ENCODE assay signal across 26 cellular contexts in the genomic region with DNA sequence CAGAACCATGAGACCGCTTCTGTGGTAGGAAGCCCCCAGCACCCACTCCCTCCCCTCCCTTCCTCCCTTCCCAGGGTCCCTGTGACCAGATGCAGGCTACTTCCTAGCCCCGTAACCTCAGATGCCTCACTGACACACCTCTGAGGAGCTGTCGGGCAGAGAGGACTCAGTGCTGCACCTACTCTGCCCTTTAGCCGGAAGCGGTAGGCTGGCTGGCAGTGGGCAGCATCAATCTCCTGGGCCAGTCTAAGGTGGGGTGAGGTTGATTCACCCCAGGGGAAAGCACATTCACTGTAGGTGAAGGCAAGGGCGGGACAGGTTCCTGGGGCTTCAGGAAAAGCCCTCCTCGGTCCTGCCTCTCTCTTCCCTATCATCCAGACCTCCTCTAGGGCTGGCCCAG. TPM values are rescaled to one million over a fixed set of nuclear protein-coding genes. Genes with fewer than 3 reads are reported as not detected.
DNase-seq lines count a peak whose midpoint lies in the region; ATAC-seq and TF ChIP-seq lines count a peak whose summit lies in the region.
"Had no signal": no experiment of that assay in that cellular context is flagged by ENCODE, and none has a peak within 500 bp of the region (broad histone marks: within the 10 kb centered on the region; RNA-seq: fewer than 3 reads in every experiment).

No MANE protein-coding gene starts in this region.

- TF ChIP-seq EP300 in upper lobe of left lung (IDR thresholded peaks at IDR 0.05) (no peak), esophagus muscularis mucosa (IDR thresholded peaks at IDR 0.05) (no peak)

- H3K36me3 ChIP-seq in upper lobe of left lung (peaks cover 0 to 26% (median 8%) of the 10 kb centered on the region in 4 donors), esophagus muscularis mucosa (peaks cover 0 to 34% (median 22%) of the 10 kb centered on the region in 4 donors)

- TF ChIP-seq CTCF in upper lobe of left lung (IDR thresholded peaks at IDR 0.05) (no peak), esophagus muscularis mucosa (IDR thresholded peaks at IDR 0.05) (no peak)

- H3K4me3 Mint-ChIP-seq in dendritic cell treated with granulocyte-macrophage colony-stimulating factor and Interleukin-4, amounts not matched to agents 40 ng/mL and 50 ng/mL, for 4 days: no peak overlapping the region
- no peak overlapping the region for H3K4me3 Mint-ChIP-seq in natural killer cell treated with Interleukin-12 subunit alpha and Interleukin-12 subunit beta and Interleukin-15 and Interleukin-18, amount 100 ng/mL, for 72 hours
- H3K4me3 Mint-ChIP-seq: CD8-positive, alpha-beta memory T cell; GM23338; H9 had no signal

- DNase-seq in left cardiac atrium (peak; percentile 17), left ventricle myocardium superior (no peak), upper lobe of left lung (no peak), substantia nigra (lab: John Stamatoyannopoulos, UW) (no peak), esophagus muscularis mucosa (ENCODE audit: extremely low spot score) (no peak)
- DNase-seq in natural killer cell treated with Interleukin-12 subunit alpha and Interleukin-12 subunit beta and Interleukin-15 and Interleukin-18, amount 100 ng/mL, for 72 hours (ENCODE audit: low spot score): peak; percentile 47
- DNase-seq: AML-193, DMS 273 treated with DMSO at 0.1 percent for 48 hours, DMS79, EL, GDM1, H9, KBM-7, MM.1S, NCI-H2029, NCI-H446 treated with DMSO at 0.1 percent for 48 hours, NCI-H526, NCI-H82, RPMI8226, SHP77 had no signal

- H3K4me1 Mint-ChIP-seq in dendritic cell treated with granulocyte-macrophage colony-stimulating factor and Interleukin-4, amounts not matched to agents 40 ng/mL and 50 ng/mL, for 4 days (ENCODE audit: low read depth): peaks cover 36% of the 10 kb centered on the region
- peaks cover 0 to 4% of the 10 kb centered on the region in 2 donors for H3K4me1 Mint-ChIP-seq in natural killer cell treated with Interleukin-12 subunit alpha and Interleukin-12 subunit beta and Interleukin-15 and Interleukin-18, amount 100 ng/mL, for 72 hours (ENCODE audit: low read depth in 2 of 2)
- H3K4me1 Mint-ChIP-seq: GM23338 had no signal

- H3K4me3 ChIP-seq in upper lobe of left lung: no peak overlapping the region
- no peak overlapping the region for H3K4me3 ChIP-seq in esophagus muscularis mucosa
- H3K4me3 ChIP-seq: A549, GM12878, GM23338 had no signal

- ATAC-seq in left cardiac atrium (no peak), left ventricle myocardium superior (no peak), upper lobe of left lung (ENCODE audit: low FRiP score in 2 of 2) (no peak)
- ATAC-seq in natural killer cell treated with Interleukin-12 subunit alpha and Interleukin-12 subunit beta and Interleukin-15 and Interleukin-18, amount 100 ng/mL, for 72 hours: no peak
- ATAC-seq: A549, GM12878, GM23338 had no signal

- H3K27ac ChIP-seq in upper lobe of left lung: peak overlapping the region; percentile 73 to 86 (median 84)
- H3K27ac ChIP-seq in substantia nigra (ENCODE audit: low read depth, low read length, poor library complexity, severe bottlenecking): no peak overlapping the region
- H3K27ac ChIP-seq in esophagus muscularis mucosa (replicated peaks in 1 of 4): no peak overlapping the region
- H3K27ac ChIP-seq: A549, C4-2B had no signal

- no peaks in the 10 kb centered on the region for H3K9me3 ChIP-seq in upper lobe of left lung
- H3K9me3 ChIP-seq in esophagus muscularis mucosa: no peaks in the 10 kb centered on the region
- H3K9me3 ChIP-seq: A549 had no signal

- no peak for TF ChIP-seq POLR2A in upper lobe of left lung (IDR thresholded peaks at IDR 0.05)
- no peak for TF ChIP-seq POLR2A in esophagus muscularis mucosa (IDR thresholded peaks at IDR 0.05; ENCODE audit: low read depth)

- no peaks in the 10 kb centered on the region for H3K9me3 Mint-ChIP-seq in dendritic cell treated with granulocyte-macrophage colony-stimulating factor and Interleukin-4, amounts not matched to agents 40 ng/mL and 50 ng/mL, for 4 days
- H3K9me3 Mint-ChIP-seq in natural killer cell treated with Interleukin-12 subunit alpha and Interleukin-12 subunit beta and Interleukin-15 and Interleukin-18, amount 100 ng/mL, for 72 hours: no peaks in the 10 kb centered on the region
- H3K9me3 Mint-ChIP-seq: CD8-positive, alpha-beta memory T cell; GM23338; H9 had no signal

- WGBS in upper lobe of left lung, 2 donors: 90 to 93% methylated on average over 6 to 7 of the region's 7 CpGs
- WGBS in esophagus muscularis mucosa: 86% methylated on average over 6 of the region's 7 CpGs

- peaks cover 25% of the 10 kb centered on the region for H3K36me3 Mint-ChIP-seq in dendritic cell treated with granulocyte-macrophage colony-stimulating factor and Interleukin-4, amounts not matched to agents 40 ng/mL and 50 ng/mL, for 4 days (ENCODE audit: low read depth)
- H3K36me3 Mint-ChIP-seq in natural killer cell treated with Interleukin-12 subunit alpha and Interleukin-12 subunit beta and Interleukin-15 and Interleukin-18, amount 100 ng/mL, for 72 hours: no peaks in the 10 kb centered on the region

- H3K4me1 ChIP-seq in upper lobe of left lung: peaks cover 47 to 76% (median 55%) of the 10 kb centered on the region in 4 donors
- peaks cover 7 to 35% (median 11%) of the 10 kb centered on the region in 4 donors for H3K4me1 ChIP-seq in esophagus muscularis mucosa
- H3K4me1 ChIP-seq: A549 had no signal

- intact Hi-C loops in left cardiac atrium (cut with DNase I): no loop called here
- intact Hi-C loops in left ventricle myocardium superior (cut with micrococcal nuclease): no loop called here
- intact Hi-C loops in dendritic cell treated with granulocyte-macrophage colony-stimulating factor and Interleukin-4, amounts not matched to agents 40 ng/mL and 50 ng/mL, for 4 days (cut with micrococcal nuclease): no loop called here
- intact Hi-C loops in esophagus muscularis mucosa (cut with DNase I): no loop called here

- no peaks in the 10 kb centered on the region for H3K27me3 Mint-ChIP-seq in dendritic cell treated with granulocyte-macrophage colony-stimulating factor and Interleukin-4, amounts not matched to agents 40 ng/mL and 50 ng/mL, for 4 days
- H3K27me3 Mint-ChIP-seq in natural killer cell treated with Interleukin-12 subunit alpha and Interleukin-12 subunit beta and Interleukin-15 and Interleukin-18, amount 100 ng/mL, for 72 hours: no peaks in the 10 kb centered on the region

- H3K27me3 ChIP-seq in upper lobe of left lung (no peaks in the 10 kb centered on the region), esophagus muscularis mucosa (no peaks in the 10 kb centered on the region)

- peak overlapping the region; percentile 11 for H3K27ac Mint-ChIP-seq in dendritic cell treated with granulocyte-macrophage colony-stimulating factor and Interleukin-4, amounts not matched to agents 40 ng/mL and 50 ng/mL, for 4 days
- peak overlapping the region in 1 of 2 donors; percentile 43 for H3K27ac Mint-ChIP-seq in natural killer cell treated with Interleukin-12 subunit alpha and Interleukin-12 subunit beta and Interleukin-15 and Interleukin-18, amount 100 ng/mL, for 72 hours
- H3K27ac Mint-ChIP-seq: GM23338 had no signal

RNA-seq across cellular contexts. Expression of a gene that starts 19.1 kb away (rescaled TPM):
- total RNA-seq in left cardiac atrium: 10 to 100 TPM; 20.5 to 41.6 TPM
- total RNA-seq in left ventricle myocardium superior: 11.2 TPM
- total RNA-seq in natural killer cell treated with Interleukin-12 subunit alpha and Interleukin-12 subunit beta and Interleukin-15 and Interleukin-18, amount 100 ng/mL, for 72 hours: 10 to 100 TPM; 10.8 to 18.4 TPM
- total RNA-seq in upper lobe of left lung: 100 to 1,000 TPM in 1 of 6 donors, 10 to 100 TPM in 5; 32.5 to 128 (median 82.4) TPM
- total RNA-seq in esophagus muscularis mucosa: 100 to 1,000 TPM in 1 of 4 donors, 10 to 100 TPM in 3; 27.8 to 183 (median 45.4) TPM

RNA-seq across cellular contexts. Expression of a gene that starts 26.8 kb away (rescaled TPM):
- 1 to 10 TPM; 1.8 to 2.5 TPM for total RNA-seq in left cardiac atrium
- 1.1 TPM for total RNA-seq in left ventricle myocardium superior
- total RNA-seq in natural killer cell treated with Interleukin-12 subunit alpha and Interleukin-12 subunit beta and Interleukin-15 and Interleukin-18, amount 100 ng/mL, for 72 hours: 1 to 10 TPM in 1 of 2 donors, under 1 TPM in 1; 0.12 to 1.8 TPM
- 10 to 100 TPM in 4 of 6 donors, 1 to 10 TPM in 2; 7.4 to 52.4 (median 14.3) TPM for total RNA-seq in upper lobe of left lung
- 1 to 10 TPM; 1.7 to 8.6 (median 3.9) TPM for total RNA-seq in esophagus muscularis mucosa

RNA-seq across cellular contexts. Expression of a gene that starts 26.9 kb away (rescaled TPM):
- 10 to 100 TPM; 39.0 to 49.1 TPM for total RNA-seq in left cardiac atrium
- 50.6 TPM for total RNA-seq in left ventricle myocardium superior
- 10 to 100 TPM; 12.9 to 16.6 TPM for total RNA-seq in natural killer cell treated with Interleukin-12 subunit alpha and Interleukin-12 subunit beta and Interleukin-15 and Interleukin-18, amount 100 ng/mL, for 72 hours
- 10 to 100 TPM; 71.1 to 99.5 (median 79.8) TPM for total RNA-seq in upper lobe of left lung
- total RNA-seq in esophagus muscularis mucosa: 10 to 100 TPM; 53.7 to 88.7 (median 67.8) TPM

RNA-seq across cellular contexts. Expression of a gene that starts 58.1 kb away (rescaled TPM):
- total RNA-seq in left cardiac atrium (100 to 1,000 TPM; 160 to 242 TPM), left ventricle myocardium superior (263 TPM), upper lobe of left lung (1 to 10 TPM in 1 of 6 donors, under 1 TPM in 2, not detected in 3; 0.07 to 1.2 (median 0.10) TPM), esophagus muscularis mucosa (1 to 10 TPM in 1 of 4 donors, not detected in 3; 1.3 TPM)
- under 1 TPM; 0.22 to 0.43 TPM for total RNA-seq in natural killer cell treated with Interleukin-12 subunit alpha and Interleukin-12 subunit beta and Interleukin-15 and Interleukin-18, amount 100 ng/mL, for 72 hours
- total RNA-seq: GM23338, H9 had no signal

Comparison
In these comparisons a context has a peak if more than half of its experiments do, and no peak if none do; other contexts are left out.
1. DNase-seq: peak in left cardiac atrium (single experiment) and natural killer cell treated with Interleukin-12 subunit alpha and Interleukin-12 subunit beta and Interleukin-15 and Interleukin-18, amount 100 ng/mL, for 72 hours (single experiment); none in left ventricle myocardium superior (single experiment), upper lobe of left lung (0 of 2), substantia nigra (0 of 49) and esophagus muscularis mucosa (single experiment).
2. H3K27ac ChIP-seq: peak in upper lobe of left lung (4 of 4); none in substantia nigra (single experiment) and esophagus muscularis mucosa (0 of 4).